1 cellular context compared by ENCODE assay signal in the genomic region with DNA sequence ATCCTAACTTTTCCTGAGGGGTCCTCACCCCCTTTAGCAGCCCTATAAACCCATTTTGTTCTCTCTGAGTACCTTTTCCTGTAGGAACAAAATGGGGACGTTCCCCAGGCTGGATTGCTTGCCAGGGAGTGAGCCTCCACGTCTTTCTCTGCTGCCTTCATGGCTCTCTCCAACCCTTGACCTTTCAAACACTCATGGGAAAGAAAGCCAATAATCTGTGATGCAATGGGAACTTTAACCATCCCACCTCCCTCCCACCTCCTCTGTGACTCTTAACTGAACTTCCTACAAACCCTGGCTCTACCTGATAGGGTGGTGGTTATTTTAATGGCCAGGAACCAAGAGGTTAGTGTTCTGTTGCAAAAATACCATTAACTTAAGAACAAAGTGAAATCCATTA.
TF ChIP-seq lines count a peak whose summit lies in the region.

No MANE protein-coding gene starts in this region.

TF ChIP-seq in HepG2, 621 proteins besides CTCF, POLR2A, EP300 and RAD21 (continued from another document and continues in another):
- TF ChIP-seq MEIS2 (CRISPR knock-in tag; IDR thresholded peaks at IDR 0.05), result no peak
- TF ChIP-seq, protein P1, sequence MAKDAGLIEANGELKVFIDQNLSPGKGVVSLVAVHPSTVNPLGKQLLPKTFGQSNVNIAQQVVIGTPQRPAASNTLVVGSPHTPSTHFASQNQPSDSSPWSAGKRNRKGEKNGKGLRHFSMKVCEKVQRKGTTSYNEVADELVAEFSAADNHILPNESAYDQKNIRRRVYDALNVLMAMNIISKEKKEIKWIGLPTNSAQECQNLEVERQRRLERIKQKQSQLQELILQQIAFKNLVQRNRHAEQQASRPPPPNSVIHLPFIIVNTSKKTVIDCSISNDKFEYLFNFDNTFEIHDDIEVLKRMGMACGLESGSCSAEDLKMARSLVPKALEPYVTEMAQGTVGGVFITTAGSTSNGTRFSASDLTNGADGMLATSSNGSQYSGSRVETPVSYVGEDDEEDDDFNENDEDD (CRISPR knock-in tag; IDR thresholded peaks at IDR 0.05; ENCODE audit: borderline replicate concordance), result no peak
- no peak for TF ChIP-seq ZNF510 (CRISPR knock-in tag; IDR thresholded peaks at IDR 0.05; ENCODE audit: low read depth)
- TF ChIP-seq NR2F1 (CRISPR knock-in tag; IDR thresholded peaks at IDR 0.05), result peak; percentile 74 to 83
- peak; percentile 22 for TF ChIP-seq XRCC5 (optimal IDR thresholded peaks at IDR 0.05; ENCODE audit: low read length)
- no peak for TF ChIP-seq ZNF530 (CRISPR knock-in tag; IDR thresholded peaks at IDR 0.05; ENCODE audit: low read depth)
- TF ChIP-seq ZNF34 (CRISPR knock-in tag; IDR thresholded peaks at IDR 0.05; ENCODE audit: borderline replicate concordance), result no peak
- no peak for TF ChIP-seq HNRNPLL (IDR thresholded peaks at IDR 0.05; ENCODE audit: low read depth, low read length, poor library complexity, severe bottlenecking)
- TF ChIP-seq ZNF317 (CRISPR knock-in tag; IDR thresholded peaks at IDR 0.05), result no peak
- no peak for TF ChIP-seq IRX3 (CRISPR knock-in tag; IDR thresholded peaks at IDR 0.05; ENCODE audit: borderline replicate concordance, low read depth)
- TF ChIP-seq CREB1 (IDR thresholded peaks at IDR 0.05), result no peak
- peak; percentile 58; the same call in 1 of the 2 replicates for TF ChIP-seq CREB1 (CRISPR knock-in tag; IDR thresholded peaks at IDR 0.05)
- TF ChIP-seq POGZ (CRISPR knock-in tag; IDR thresholded peaks at IDR 0.05), result 0 out of 2 replicates have a peak, but pooled peaks have one; percentile 24
- peak; percentile 93 for TF ChIP-seq CEBPG (CRISPR knock-in tag; IDR thresholded peaks at IDR 0.05)
- no peak for TF ChIP-seq ZNF83 (CRISPR knock-in tag; IDR thresholded peaks at IDR 0.05; ENCODE audit: borderline replicate concordance)
- no peak for TF ChIP-seq ZNF496 (CRISPR knock-in tag; IDR thresholded peaks at IDR 0.05; ENCODE audit: insufficient replicate concordance)
- no peak for TF ChIP-seq CBX2 (IDR thresholded peaks at IDR 0.05; ENCODE audit: low read depth, low read length)
- TF ChIP-seq CBX2 (CRISPR knock-in tag; IDR thresholded peaks at IDR 0.05; ENCODE audit: low read depth), result no peak
- TF ChIP-seq, protein P2, sequence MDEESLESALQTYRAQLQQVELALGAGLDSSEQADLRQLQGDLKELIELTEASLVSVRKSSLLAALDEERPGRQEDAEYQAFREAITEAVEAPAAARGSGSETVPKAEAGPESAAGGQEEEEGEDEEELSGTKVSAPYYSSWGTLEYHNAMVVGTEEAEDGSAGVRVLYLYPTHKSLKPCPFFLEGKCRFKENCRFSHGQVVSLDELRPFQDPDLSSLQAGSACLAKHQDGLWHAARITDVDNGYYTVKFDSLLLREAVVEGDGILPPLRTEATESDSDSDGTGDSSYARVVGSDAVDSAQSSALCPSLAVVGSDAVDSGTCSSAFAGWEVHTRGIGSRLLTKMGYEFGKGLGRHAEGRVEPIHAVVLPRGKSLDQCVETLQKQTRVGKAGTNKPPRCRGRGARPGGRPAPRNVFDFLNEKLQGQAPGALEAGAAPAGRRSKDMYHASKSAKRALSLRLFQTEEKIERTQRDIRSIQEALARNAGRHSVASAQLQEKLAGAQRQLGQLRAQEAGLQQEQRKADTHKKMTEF (CRISPR knock-in tag; IDR thresholded peaks at IDR 0.05), result peak; percentile 57; the same call in 1 of the 2 replicates
- no peak for TF ChIP-seq DR1 (CRISPR knock-in tag; IDR thresholded peaks at IDR 0.05)
- TF ChIP-seq ZNF883 (CRISPR knock-in tag; IDR thresholded peaks at IDR 0.05; ENCODE audit: not compliant biosample characterization), result no peak
- TF ChIP-seq DNMT1 (CRISPR knock-in tag; IDR thresholded peaks at IDR 0.05), result no peak
- no peak for TF ChIP-seq ZSCAN20 (CRISPR knock-in tag; IDR thresholded peaks at IDR 0.05; ENCODE audit: borderline replicate concordance)
- TF ChIP-seq THAP11 (CRISPR knock-in tag; IDR thresholded peaks at IDR 0.05), result peak; percentile 70
- TF ChIP-seq U2AF2 (IDR thresholded peaks at IDR 0.05; ENCODE audit: low read depth, low read length), result no peak
- no peak for TF ChIP-seq ZFP36L1 (CRISPR knock-in tag; IDR thresholded peaks at IDR 0.05)
- no peak for TF ChIP-seq MLLT10 (CRISPR knock-in tag; IDR thresholded peaks at IDR 0.05)
- TF ChIP-seq NFKB2 (CRISPR knock-in tag; IDR thresholded peaks at IDR 0.05; ENCODE audit: borderline replicate concordance), result no peak
- TF ChIP-seq, protein P3, sequence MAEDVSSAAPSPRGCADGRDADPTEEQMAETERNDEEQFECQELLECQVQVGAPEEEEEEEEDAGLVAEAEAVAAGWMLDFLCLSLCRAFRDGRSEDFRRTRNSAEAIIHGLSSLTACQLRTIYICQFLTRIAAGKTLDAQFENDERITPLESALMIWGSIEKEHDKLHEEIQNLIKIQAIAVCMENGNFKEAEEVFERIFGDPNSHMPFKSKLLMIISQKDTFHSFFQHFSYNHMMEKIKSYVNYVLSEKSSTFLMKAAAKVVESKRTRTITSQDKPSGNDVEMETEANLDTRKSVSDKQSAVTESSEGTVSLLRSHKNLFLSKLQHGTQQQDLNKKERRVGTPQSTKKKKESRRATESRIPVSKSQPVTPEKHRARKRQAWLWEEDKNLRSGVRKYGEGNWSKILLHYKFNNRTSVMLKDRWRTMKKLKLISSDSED (CRISPR knock-in tag; IDR thresholded peaks at IDR 0.05), result no peak
- TF ChIP-seq ZNF383 (CRISPR knock-in tag; IDR thresholded peaks at IDR 0.05; ENCODE audit: borderline replicate concordance), result no peak
- TF ChIP-seq ZNF7 (CRISPR knock-in tag; IDR thresholded peaks at IDR 0.05), result no peak
- TF ChIP-seq SCMH1 (CRISPR knock-in tag; IDR thresholded peaks at IDR 0.05; ENCODE audit: borderline replicate concordance), result no peak
- TF ChIP-seq SP4 (CRISPR knock-in tag; IDR thresholded peaks at IDR 0.05), result no peak; the same call in 1 of the 2 replicates
- TF ChIP-seq, protein P4, sequence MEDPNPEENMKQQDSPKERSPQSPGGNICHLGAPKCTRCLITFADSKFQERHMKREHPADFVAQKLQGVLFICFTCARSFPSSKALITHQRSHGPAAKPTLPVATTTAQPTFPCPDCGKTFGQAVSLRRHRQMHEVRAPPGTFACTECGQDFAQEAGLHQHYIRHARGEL (CRISPR knock-in tag; IDR thresholded peaks at IDR 0.05), result no peak
- no peak for TF ChIP-seq NFE2 (CRISPR knock-in tag; IDR thresholded peaks at IDR 0.05)
- no peak for TF ChIP-seq ZNF879 (CRISPR knock-in tag; IDR thresholded peaks at IDR 0.05)
- TF ChIP-seq, protein P5, sequence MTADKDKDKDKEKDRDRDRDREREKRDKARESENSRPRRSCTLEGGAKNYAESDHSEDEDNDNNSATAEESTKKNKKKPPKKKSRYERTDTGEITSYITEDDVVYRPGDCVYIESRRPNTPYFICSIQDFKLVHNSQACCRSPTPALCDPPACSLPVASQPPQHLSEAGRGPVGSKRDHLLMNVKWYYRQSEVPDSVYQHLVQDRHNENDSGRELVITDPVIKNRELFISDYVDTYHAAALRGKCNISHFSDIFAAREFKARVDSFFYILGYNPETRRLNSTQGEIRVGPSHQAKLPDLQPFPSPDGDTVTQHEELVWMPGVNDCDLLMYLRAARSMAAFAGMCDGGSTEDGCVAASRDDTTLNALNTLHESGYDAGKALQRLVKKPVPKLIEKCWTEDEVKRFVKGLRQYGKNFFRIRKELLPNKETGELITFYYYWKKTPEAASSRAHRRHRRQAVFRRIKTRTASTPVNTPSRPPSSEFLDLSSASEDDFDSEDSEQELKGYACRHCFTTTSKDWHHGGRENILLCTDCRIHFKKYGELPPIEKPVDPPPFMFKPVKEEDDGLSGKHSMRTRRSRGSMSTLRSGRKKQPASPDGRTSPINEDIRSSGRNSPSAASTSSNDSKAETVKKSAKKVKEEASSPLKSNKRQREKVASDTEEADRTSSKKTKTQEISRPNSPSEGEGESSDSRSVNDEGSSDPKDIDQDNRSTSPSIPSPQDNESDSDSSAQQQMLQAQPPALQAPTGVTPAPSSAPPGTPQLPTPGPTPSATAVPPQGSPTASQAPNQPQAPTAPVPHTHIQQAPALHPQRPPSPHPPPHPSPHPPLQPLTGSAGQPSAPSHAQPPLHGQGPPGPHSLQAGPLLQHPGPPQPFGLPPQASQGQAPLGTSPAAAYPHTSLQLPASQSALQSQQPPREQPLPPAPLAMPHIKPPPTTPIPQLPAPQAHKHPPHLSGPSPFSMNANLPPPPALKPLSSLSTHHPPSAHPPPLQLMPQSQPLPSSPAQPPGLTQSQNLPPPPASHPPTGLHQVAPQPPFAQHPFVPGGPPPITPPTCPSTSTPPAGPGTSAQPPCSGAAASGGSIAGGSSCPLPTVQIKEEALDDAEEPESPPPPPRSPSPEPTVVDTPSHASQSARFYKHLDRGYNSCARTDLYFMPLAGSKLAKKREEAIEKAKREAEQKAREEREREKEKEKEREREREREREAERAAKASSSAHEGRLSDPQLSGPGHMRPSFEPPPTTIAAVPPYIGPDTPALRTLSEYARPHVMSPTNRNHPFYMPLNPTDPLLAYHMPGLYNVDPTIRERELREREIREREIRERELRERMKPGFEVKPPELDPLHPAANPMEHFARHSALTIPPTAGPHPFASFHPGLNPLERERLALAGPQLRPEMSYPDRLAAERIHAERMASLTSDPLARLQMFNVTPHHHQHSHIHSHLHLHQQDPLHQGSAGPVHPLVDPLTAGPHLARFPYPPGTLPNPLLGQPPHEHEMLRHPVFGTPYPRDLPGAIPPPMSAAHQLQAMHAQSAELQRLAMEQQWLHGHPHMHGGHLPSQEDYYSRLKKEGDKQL (CRISPR knock-in tag; IDR thresholded peaks at IDR 0.05; ENCODE audit: low read depth), result no peak
- no peak for TF ChIP-seq ZNF589 (CRISPR knock-in tag; conservative IDR thresholded peaks at IDR 0.05)
- TF ChIP-seq, protein P6, sequence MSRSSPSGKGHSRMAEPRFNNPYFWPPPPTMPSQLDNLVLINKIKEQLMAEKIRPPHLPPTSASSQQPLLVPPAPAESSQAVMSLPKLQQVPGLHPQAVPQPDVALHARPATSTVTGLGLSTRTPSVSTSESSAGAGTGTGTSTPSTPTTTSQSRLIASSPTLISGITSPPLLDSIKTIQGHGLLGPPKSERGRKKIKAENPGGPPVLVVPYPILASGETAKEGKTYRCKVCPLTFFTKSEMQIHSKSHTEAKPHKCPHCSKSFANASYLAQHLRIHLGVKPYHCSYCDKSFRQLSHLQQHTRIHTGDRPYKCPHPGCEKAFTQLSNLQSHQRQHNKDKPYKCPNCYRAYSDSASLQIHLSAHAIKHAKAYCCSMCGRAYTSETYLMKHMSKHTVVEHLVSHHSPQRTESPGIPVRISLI (CRISPR knock-in tag; IDR thresholded peaks at IDR 0.05; ENCODE audit: borderline replicate concordance), result no peak
- TF ChIP-seq, protein P7, sequence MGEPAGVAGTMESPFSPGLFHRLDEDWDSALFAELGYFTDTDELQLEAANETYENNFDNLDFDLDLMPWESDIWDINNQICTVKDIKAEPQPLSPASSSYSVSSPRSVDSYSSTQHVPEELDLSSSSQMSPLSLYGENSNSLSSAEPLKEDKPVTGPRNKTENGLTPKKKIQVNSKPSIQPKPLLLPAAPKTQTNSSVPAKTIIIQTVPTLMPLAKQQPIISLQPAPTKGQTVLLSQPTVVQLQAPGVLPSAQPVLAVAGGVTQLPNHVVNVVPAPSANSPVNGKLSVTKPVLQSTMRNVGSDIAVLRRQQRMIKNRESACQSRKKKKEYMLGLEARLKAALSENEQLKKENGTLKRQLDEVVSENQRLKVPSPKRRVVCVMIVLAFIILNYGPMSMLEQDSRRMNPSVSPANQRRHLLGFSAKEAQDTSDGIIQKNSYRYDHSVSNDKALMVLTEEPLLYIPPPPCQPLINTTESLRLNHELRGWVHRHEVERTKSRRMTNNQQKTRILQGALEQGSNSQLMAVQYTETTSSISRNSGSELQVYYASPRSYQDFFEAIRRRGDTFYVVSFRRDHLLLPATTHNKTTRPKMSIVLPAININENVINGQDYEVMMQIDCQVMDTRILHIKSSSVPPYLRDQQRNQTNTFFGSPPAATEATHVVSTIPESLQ (CRISPR knock-in tag; conservative IDR thresholded peaks at IDR 0.05), result no peak
- no peak for TF ChIP-seq ZNF724P (CRISPR knock-in tag; IDR thresholded peaks at IDR 0.05; ENCODE audit: borderline replicate concordance)
- peak; percentile 39; the same call in 1 of the 2 replicates for TF ChIP-seq POLR2AphosphoS5 (IDR thresholded peaks at IDR 0.05; ENCODE audit: low read depth, low read length)
- no peak for TF ChIP-seq HHEX (CRISPR knock-in tag; IDR thresholded peaks at IDR 0.05)
- TF ChIP-seq HOXD1 (CRISPR knock-in tag; IDR thresholded peaks at IDR 0.05), result no peak
- peak; percentile 39; the same call in 1 of the 2 replicates for TF ChIP-seq BCL6 (CRISPR knock-in tag; IDR thresholded peaks at IDR 0.05)
- TF ChIP-seq ZNF101 (CRISPR knock-in tag; IDR thresholded peaks at IDR 0.05; ENCODE audit: borderline replicate concordance, low read depth), result no peak
- no peak; the same call in 1 of the 2 replicates for TF ChIP-seq IRF2 (CRISPR knock-in tag; IDR thresholded peaks at IDR 0.05)
- no peak for TF ChIP-seq KLF11 (CRISPR knock-in tag; IDR thresholded peaks at IDR 0.05)
- TF ChIP-seq, protein P8, sequence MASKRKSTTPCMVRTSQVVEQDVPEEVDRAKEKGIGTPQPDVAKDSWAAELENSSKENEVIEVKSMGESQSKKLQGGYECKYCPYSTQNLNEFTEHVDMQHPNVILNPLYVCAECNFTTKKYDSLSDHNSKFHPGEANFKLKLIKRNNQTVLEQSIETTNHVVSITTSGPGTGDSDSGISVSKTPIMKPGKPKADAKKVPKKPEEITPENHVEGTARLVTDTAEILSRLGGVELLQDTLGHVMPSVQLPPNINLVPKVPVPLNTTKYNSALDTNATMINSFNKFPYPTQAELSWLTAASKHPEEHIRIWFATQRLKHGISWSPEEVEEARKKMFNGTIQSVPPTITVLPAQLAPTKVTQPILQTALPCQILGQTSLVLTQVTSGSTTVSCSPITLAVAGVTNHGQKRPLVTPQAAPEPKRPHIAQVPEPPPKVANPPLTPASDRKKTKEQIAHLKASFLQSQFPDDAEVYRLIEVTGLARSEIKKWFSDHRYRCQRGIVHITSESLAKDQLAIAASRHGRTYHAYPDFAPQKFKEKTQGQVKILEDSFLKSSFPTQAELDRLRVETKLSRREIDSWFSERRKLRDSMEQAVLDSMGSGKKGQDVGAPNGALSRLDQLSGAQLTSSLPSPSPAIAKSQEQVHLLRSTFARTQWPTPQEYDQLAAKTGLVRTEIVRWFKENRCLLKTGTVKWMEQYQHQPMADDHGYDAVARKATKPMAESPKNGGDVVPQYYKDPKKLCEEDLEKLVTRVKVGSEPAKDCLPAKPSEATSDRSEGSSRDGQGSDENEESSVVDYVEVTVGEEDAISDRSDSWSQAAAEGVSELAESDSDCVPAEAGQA (IDR thresholded peaks at IDR 0.05; ENCODE audit: low read depth), result no peak
- TF ChIP-seq, protein P8 (CRISPR knock-in tag; IDR thresholded peaks at IDR 0.05; ENCODE audit: borderline replicate concordance), result no peak
